Comparison of ENCODE assay signal across 8 cellular contexts in genomic region chr11:85780780-85781519, GRCh38. TPM values are rescaled to one million over a fixed set of nuclear protein-coding genes. Genes with fewer than 3 reads are reported as not detected.
DNase-seq lines count a peak whose midpoint lies in the region; ATAC-seq and TF ChIP-seq lines count a peak whose summit lies in the region.
"Not testable (repeated sequence)": the region's sequence is repeated elsewhere in the genome, so short reads cannot be mapped to it uniquely, and the experiment has no call there.

No MANE protein-coding gene starts in this region.

- not testable (repeated sequence) for H3K27me3 Mint-ChIP-seq in CD8-positive, alpha-beta T cell (ENCODE audit: low read depth); T-helper 1 cell treated with Interleukin-12 subunit alpha and Interleukin-12 subunit beta and Interleukin-4 antibody, amounts not matched to agents 30 μg/mL and 1 μg/mL, for 36 hours (ENCODE audit: low read depth); activated CD4-positive, alpha-beta memory T cell treated with anti-CD3 and anti-CD28 coated beads for 36 hours; activated T-helper 17 cell treated with anti-CD3 and anti-CD28 coated beads, Interleukin-2, amount 50 U/mL, for 72 hours; central memory CD8-positive, alpha-beta T cell; natural killer cell treated with Interleukin-12 subunit alpha and Interleukin-12 subunit beta and Interleukin-15 and Interleukin-18, amount 100 ng/mL, for 72 hours; stimulated activated naive CD8-positive, alpha-beta T cell treated with anti-CD3 and anti-CD28 coated beads, Interleukin-15, amount 100 ng/mL, for 72 hours

- not testable (repeated sequence) for H3K4me3 ChIP-seq in CD8-positive, alpha-beta T cell (ENCODE audit: low read depth, low read length); NB4 (ENCODE audit: low read depth, low read length)

- CTCF ChIA-PET in CD8-positive, alpha-beta T cell (lab: Charles Lee): interaction anchor here (1.2 kb wide), 1 partner anchor 8 kb away, joined by 3 read pairs; no protein-coding TSS in a partner anchor
- CTCF ChIA-PET in activated CD4-positive, alpha-beta memory T cell treated with anti-CD3 and anti-CD28 coated beads for 36 hours (lab: Charles Lee): interaction anchor here (0.9 kb wide), 1 partner anchor 16 kb away, joined by 3 read pairs; no protein-coding TSS in a partner anchor

- not testable (repeated sequence) for DNase-seq in CD8-positive, alpha-beta T cell; activated CD4-positive, alpha-beta memory T cell treated with anti-CD3 and anti-CD28 coated beads for 36 hours; central memory CD8-positive, alpha-beta T cell (ENCODE audit: low spot score in 2 of 2)
- peak; percentile 25 for DNase-seq in NB4 (ENCODE audit: low read depth)
- DNase-seq in natural killer cell treated with Interleukin-12 subunit alpha and Interleukin-12 subunit beta and Interleukin-15 and Interleukin-18, amount 100 ng/mL, for 72 hours (ENCODE audit: low spot score): peak; percentile 72
- peak; percentile 12 to 36 for DNase-seq in stimulated activated naive CD8-positive, alpha-beta T cell treated with anti-CD3 and anti-CD28 coated beads, Interleukin-15, amount 100 ng/mL, for 72 hours

- not testable (repeated sequence) for H3K27ac ChIP-seq in CD8-positive, alpha-beta T cell (ENCODE audit: low read depth, low read length)

- peaks cover 15% of the 10 kb centered on the region for H3K4me1 ChIP-seq in CD8-positive, alpha-beta T cell (ENCODE audit: insufficient read depth, low read length)

- peaks cover 49% of the 10 kb centered on the region for H3K4me1 Mint-ChIP-seq in CD8-positive, alpha-beta T cell (ENCODE audit: low read depth)
- peaks cover 45% of the 10 kb centered on the region for H3K4me1 Mint-ChIP-seq in T-helper 1 cell treated with Interleukin-12 subunit alpha and Interleukin-12 subunit beta and Interleukin-4 antibody, amounts not matched to agents 30 μg/mL and 1 μg/mL, for 36 hours (ENCODE audit: low read depth)
- H3K4me1 Mint-ChIP-seq in activated CD4-positive, alpha-beta memory T cell treated with anti-CD3 and anti-CD28 coated beads for 36 hours (ENCODE audit: low read depth): peaks cover 21% of the 10 kb centered on the region
- peaks cover 26% of the 10 kb centered on the region for H3K4me1 Mint-ChIP-seq in activated T-helper 17 cell treated with anti-CD3 and anti-CD28 coated beads, Interleukin-2, amount 50 U/mL, for 72 hours
- peaks cover 62% of the 10 kb centered on the region for H3K4me1 Mint-ChIP-seq in central memory CD8-positive, alpha-beta T cell
- H3K4me1 Mint-ChIP-seq in natural killer cell treated with Interleukin-12 subunit alpha and Interleukin-12 subunit beta and Interleukin-15 and Interleukin-18, amount 100 ng/mL, for 72 hours (ENCODE audit: low read depth in 2 of 2): peaks cover 65 to 71% of the 10 kb centered on the region in 2 donors
- peaks cover 35% of the 10 kb centered on the region for H3K4me1 Mint-ChIP-seq in stimulated activated naive CD8-positive, alpha-beta T cell treated with anti-CD3 and anti-CD28 coated beads, Interleukin-15, amount 100 ng/mL, for 72 hours

- not testable (repeated sequence) for H3K9me3 ChIP-seq in CD8-positive, alpha-beta T cell (ENCODE audit: low read length)

- not testable (repeated sequence) for H3K27me3 ChIP-seq in CD8-positive, alpha-beta T cell (ENCODE audit: insufficient read depth, low read length)

- intact Hi-C loops in CD8-positive, alpha-beta T cell (cut with DNase I, micrococcal nuclease): loop anchor here in 1 of 2 experiments (5.0 kb wide), 1 partner anchor 39 kb away; no protein-coding TSS in a partner anchor
- intact Hi-C loops in activated CD4-positive, alpha-beta memory T cell treated with anti-CD3 and anti-CD28 coated beads for 36 hours (cut with micrococcal nuclease): not testable (repeated sequence)

- POLR2A ChIA-PET in CD8-positive, alpha-beta T cell (lab: Charles Lee); activated CD4-positive, alpha-beta memory T cell treated with anti-CD3 and anti-CD28 coated beads for 36 hours (lab: Charles Lee): not testable (repeated sequence)

- peak overlapping the region; percentile 77 for H3K27ac Mint-ChIP-seq in CD8-positive, alpha-beta T cell
- H3K27ac Mint-ChIP-seq in T-helper 1 cell treated with Interleukin-12 subunit alpha and Interleukin-12 subunit beta and Interleukin-4 antibody, amounts not matched to agents 30 μg/mL and 1 μg/mL, for 36 hours: peak overlapping the region; percentile 17
- H3K27ac Mint-ChIP-seq in activated CD4-positive, alpha-beta memory T cell treated with anti-CD3 and anti-CD28 coated beads for 36 hours: peak overlapping the region; percentile 33
- H3K27ac Mint-ChIP-seq in activated T-helper 17 cell treated with anti-CD3 and anti-CD28 coated beads, Interleukin-2, amount 50 U/mL, for 72 hours: peak overlapping the region; percentile 5
- H3K27ac Mint-ChIP-seq in central memory CD8-positive, alpha-beta T cell (ENCODE audit: low read depth): peak overlapping the region; percentile 35
- peak overlapping the region; percentile 87 to 99 for H3K27ac Mint-ChIP-seq in natural killer cell treated with Interleukin-12 subunit alpha and Interleukin-12 subunit beta and Interleukin-15 and Interleukin-18, amount 100 ng/mL, for 72 hours
- peak overlapping the region; percentile 80 to 92 for H3K27ac Mint-ChIP-seq in stimulated activated naive CD8-positive, alpha-beta T cell treated with anti-CD3 and anti-CD28 coated beads, Interleukin-15, amount 100 ng/mL, for 72 hours

- H3K4me3 Mint-ChIP-seq in CD8-positive, alpha-beta T cell; T-helper 1 cell treated with Interleukin-12 subunit alpha and Interleukin-12 subunit beta and Interleukin-4 antibody, amounts not matched to agents 30 μg/mL and 1 μg/mL, for 36 hours; activated CD4-positive, alpha-beta memory T cell treated with anti-CD3 and anti-CD28 coated beads for 36 hours; central memory CD8-positive, alpha-beta T cell: not testable (repeated sequence)
- H3K4me3 Mint-ChIP-seq in activated T-helper 17 cell treated with anti-CD3 and anti-CD28 coated beads, Interleukin-2, amount 50 U/mL, for 72 hours: peak overlapping the region; percentile 18
- peak overlapping the region; percentile 65 for H3K4me3 Mint-ChIP-seq in natural killer cell treated with Interleukin-12 subunit alpha and Interleukin-12 subunit beta and Interleukin-15 and Interleukin-18, amount 100 ng/mL, for 72 hours
- peak overlapping the region in 1 of 2 donors; percentile 3 for H3K4me3 Mint-ChIP-seq in stimulated activated naive CD8-positive, alpha-beta T cell treated with anti-CD3 and anti-CD28 coated beads, Interleukin-15, amount 100 ng/mL, for 72 hours

- H3K9me3 Mint-ChIP-seq in CD8-positive, alpha-beta T cell; T-helper 1 cell treated with Interleukin-12 subunit alpha and Interleukin-12 subunit beta and Interleukin-4 antibody, amounts not matched to agents 30 μg/mL and 1 μg/mL, for 36 hours; activated T-helper 17 cell treated with anti-CD3 and anti-CD28 coated beads, Interleukin-2, amount 50 U/mL, for 72 hours; central memory CD8-positive, alpha-beta T cell; natural killer cell treated with Interleukin-12 subunit alpha and Interleukin-12 subunit beta and Interleukin-15 and Interleukin-18, amount 100 ng/mL, for 72 hours: not testable (repeated sequence)
- peaks cover 14% of the 10 kb centered on the region for H3K9me3 Mint-ChIP-seq in activated CD4-positive, alpha-beta memory T cell treated with anti-CD3 and anti-CD28 coated beads for 36 hours
- peaks cover 13 to 18% of the 10 kb centered on the region in 2 donors for H3K9me3 Mint-ChIP-seq in stimulated activated naive CD8-positive, alpha-beta T cell treated with anti-CD3 and anti-CD28 coated beads, Interleukin-15, amount 100 ng/mL, for 72 hours

- not testable (repeated sequence) for H3K36me3 Mint-ChIP-seq in CD8-positive, alpha-beta T cell; activated CD4-positive, alpha-beta memory T cell treated with anti-CD3 and anti-CD28 coated beads for 36 hours; activated T-helper 17 cell treated with anti-CD3 and anti-CD28 coated beads, Interleukin-2, amount 50 U/mL, for 72 hours (ENCODE audit: low read depth); central memory CD8-positive, alpha-beta T cell (ENCODE audit: insufficient read depth)
- peaks cover 41% of the 10 kb centered on the region for H3K36me3 Mint-ChIP-seq in T-helper 1 cell treated with Interleukin-12 subunit alpha and Interleukin-12 subunit beta and Interleukin-4 antibody, amounts not matched to agents 30 μg/mL and 1 μg/mL, for 36 hours (ENCODE audit: low read depth)
- peaks cover 17% of the 10 kb centered on the region for H3K36me3 Mint-ChIP-seq in natural killer cell treated with Interleukin-12 subunit alpha and Interleukin-12 subunit beta and Interleukin-15 and Interleukin-18, amount 100 ng/mL, for 72 hours

- not testable (repeated sequence) for H3K36me3 ChIP-seq in CD8-positive, alpha-beta T cell (ENCODE audit: insufficient read depth, low read length)

- TF ChIP-seq CTCF in CD8-positive, alpha-beta T cell (IDR thresholded peaks at IDR 0.05); NB4 (IDR thresholded peaks at IDR 0.05; ENCODE audit: low read depth, low read length): not testable (repeated sequence)

- TF ChIP-seq POLR2A in NB4 (IDR thresholded peaks at IDR 0.05; ENCODE audit: extremely low read depth, insufficient read length): not testable (repeated sequence)

- ATAC-seq in CD8-positive, alpha-beta T cell: peak; percentile 70
- ATAC-seq in activated T-helper 17 cell treated with anti-CD3 and anti-CD28 coated beads, Interleukin-2, amount 50 U/mL, for 72 hours (replicated peaks): peak; percentile 61
- peak; percentile 78 for ATAC-seq in central memory CD8-positive, alpha-beta T cell (replicated peaks; ENCODE audit: extremely low read depth, poor library complexity, severe bottlenecking)
- ATAC-seq in natural killer cell treated with Interleukin-12 subunit alpha and Interleukin-12 subunit beta and Interleukin-15 and Interleukin-18, amount 100 ng/mL, for 72 hours: peak; percentile 75 to 85
- peak; percentile 85 for ATAC-seq in stimulated activated naive CD8-positive, alpha-beta T cell treated with anti-CD3 and anti-CD28 coated beads, Interleukin-15, amount 100 ng/mL, for 72 hours

RNA-seq across cellular contexts. Expression of gene SYTL2, which starts 30.0 kb away (rescaled TPM):
- total RNA-seq in CD8-positive, alpha-beta T cell: 10 to 100 TPM; 37.2 to 43.6 TPM
- 10 to 100 TPM; 10.2 TPM for total RNA-seq in activated CD4-positive, alpha-beta memory T cell treated with anti-CD3 and anti-CD28 coated beads for 36 hours
- 10 to 100 TPM; 10.5 to 12.1 TPM for total RNA-seq in activated T-helper 17 cell treated with anti-CD3 and anti-CD28 coated beads, Interleukin-2, amount 50 U/mL, for 72 hours
- total RNA-seq in natural killer cell treated with Interleukin-12 subunit alpha and Interleukin-12 subunit beta and Interleukin-15 and Interleukin-18, amount 100 ng/mL, for 72 hours: 10 to 100 TPM; 68.8 to 74.8 TPM

Comparison
In these comparisons a context has a peak if more than half of its experiments do, and no peak if none do; other contexts are left out.
1. H3K27ac Mint-ChIP-seq: peak in every context shown above with its lines; median percentile 93 in natural killer cell treated with Interleukin-12 subunit alpha and Interleukin-12 subunit beta and Interleukin-15 and Interleukin-18, amount 100 ng/mL, for 72 hours; 86 in stimulated activated naive CD8-positive, alpha-beta T cell treated with anti-CD3 and anti-CD28 coated beads, Interleukin-15, amount 100 ng/mL, for 72 hours; 77 in CD8-positive, alpha-beta T cell; 35 in central memory CD8-positive, alpha-beta T cell; 33 in activated CD4-positive, alpha-beta memory T cell treated with anti-CD3 and anti-CD28 coated beads for 36 hours; 17 in T-helper 1 cell treated with Interleukin-12 subunit alpha and Interleukin-12 subunit beta and Interleukin-4 antibody, amounts not matched to agents 30 μg/mL and 1 μg/mL, for 36 hours; 5 in activated T-helper 17 cell treated with anti-CD3 and anti-CD28 coated beads, Interleukin-2, amount 50 U/mL, for 72 hours.